ENCODE assay signal across 8 cellular contexts in the genomic region with DNA sequence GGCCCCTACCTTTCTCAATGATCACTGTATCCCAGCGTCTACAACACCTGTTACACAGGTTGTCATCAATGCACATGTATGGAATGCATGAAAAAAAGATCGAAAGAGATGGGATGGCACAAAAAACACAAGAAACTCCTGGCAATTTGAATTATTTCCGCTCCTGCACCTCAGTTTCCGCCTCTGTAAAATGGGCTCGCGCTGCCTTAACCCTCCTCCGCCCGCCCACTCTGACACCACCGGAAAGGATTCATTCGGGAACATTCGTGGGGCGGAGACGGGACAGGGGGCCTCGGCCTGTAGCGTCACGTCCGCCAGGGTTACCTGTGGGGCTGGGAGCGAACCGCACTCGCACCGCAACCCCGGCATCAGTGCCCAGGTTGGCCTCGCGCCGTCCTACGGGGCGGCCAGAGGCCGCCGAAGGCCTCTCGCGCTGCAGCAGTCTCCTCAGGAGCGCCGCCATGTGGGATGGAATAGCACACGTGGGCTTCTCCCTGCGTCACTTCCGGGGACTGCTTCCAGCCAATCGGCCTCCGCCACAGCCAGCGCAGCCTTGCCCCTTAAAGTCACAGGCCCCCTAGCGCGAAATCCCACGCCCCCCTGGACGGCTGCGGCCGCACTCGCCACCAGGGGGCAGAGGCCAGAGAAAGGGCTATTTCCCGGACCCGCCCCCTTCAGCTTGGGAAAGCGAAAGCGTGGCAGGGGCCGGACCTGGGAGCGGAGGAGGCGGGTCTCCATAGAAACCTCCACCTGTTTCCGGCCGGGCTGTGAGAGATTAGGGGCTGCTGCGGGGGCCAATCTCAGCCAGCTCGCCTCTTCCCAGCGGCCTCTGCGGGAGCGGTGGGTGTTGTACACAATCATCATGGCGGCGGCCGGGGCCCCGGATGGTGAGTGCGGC. TPM values are rescaled to one million over a fixed set of nuclear protein-coding genes. Genes with fewer than 3 reads are reported as not detected.
DNase-seq lines count a peak whose midpoint lies in the region; ATAC-seq and TF ChIP-seq lines count a peak whose summit lies in the region.

A gene (minus strand): TSS at position 470 of the 898 bp plus-strand sequence. CDS start 7 bp downstream, at position 463.
A gene with protein sequence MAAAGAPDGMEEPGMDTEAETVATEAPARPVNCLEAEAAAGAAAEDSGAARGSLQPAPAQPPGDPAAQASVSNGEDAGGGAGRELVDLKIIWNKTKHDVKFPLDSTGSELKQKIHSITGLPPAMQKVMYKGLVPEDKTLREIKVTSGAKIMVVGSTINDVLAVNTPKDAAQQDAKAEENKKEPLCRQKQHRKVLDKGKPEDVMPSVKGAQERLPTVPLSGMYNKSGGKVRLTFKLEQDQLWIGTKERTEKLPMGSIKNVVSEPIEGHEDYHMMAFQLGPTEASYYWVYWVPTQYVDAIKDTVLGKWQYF (plus strand): TSS at position 847 of the 898 bp plus-strand sequence. CDS start 16 bp downstream, at position 863.

- peaks cover 8 to 10% of the 10 kb centered on the region in 2 donors for H3K36me3 Mint-ChIP-seq in activated naive CD4-positive, alpha-beta T cell treated with anti-CD3 and anti-CD28 coated beads, Interleukin-2, amount 50 U/mL, for 72 hours
- H3K36me3 Mint-ChIP-seq in glutamatergic neuron (ENCODE audit: unreplicated experiment) (no peaks in the 10 kb centered on the region), osteocyte (ENCODE audit: unreplicated experiment) (peaks cover 19% of the 10 kb centered on the region)

- DNase-seq in GM12864 (ENCODE audit: low read depth) (peak; percentile 94), NCI-H1092 treated with DMSO at 0.1 percent for 48 hours (lab: John Stamatoyannopoulos, UW) (peak; percentile 98), SKM-1 (lab: John Stamatoyannopoulos, UW; ENCODE audit: unreplicated experiment) (peak; percentile 93), glutamatergic neuron (peak; percentile 99), osteocyte (ENCODE audit: extremely low spot score, unreplicated experiment) (peak; percentile 99)
- peak; percentile 97 to 99 for DNase-seq in activated naive CD4-positive, alpha-beta T cell treated with anti-CD3 and anti-CD28 coated beads, Interleukin-2, amount 50 U/mL, for 72 hours (ENCODE audit: low spot score in 2 of 2)

- no peaks in the 10 kb centered on the region for H3K9me3 Mint-ChIP-seq in activated naive CD4-positive, alpha-beta T cell treated with anti-CD3 and anti-CD28 coated beads, Interleukin-2, amount 50 U/mL, for 72 hours
- H3K9me3 Mint-ChIP-seq in glutamatergic neuron (ENCODE audit: unreplicated experiment) (no peaks in the 10 kb centered on the region), osteocyte (ENCODE audit: unreplicated experiment) (no peaks in the 10 kb centered on the region)

- 2% methylated on average over 65 of the region's 65 CpGs for WGBS in thymus

- peak within 1 kb of the TSS; percentile 90 for H3K27ac ChIP-seq in thymus (ENCODE audit: low read depth)

- H3K36me3 ChIP-seq in thymus (ENCODE audit: control insufficient read depth, insufficient read depth), result peaks cover 21% of the 10 kb centered on the region

- H3K4me1 Mint-ChIP-seq in glutamatergic neuron (ENCODE audit: low read depth, unreplicated experiment) (peaks cover 4% of the 10 kb centered on the region), osteocyte (ENCODE audit: unreplicated experiment) (peaks cover 29% of the 10 kb centered on the region)

- peak within 1 kb of the TSS; percentile 94 to 98 for H3K27ac Mint-ChIP-seq in activated naive CD4-positive, alpha-beta T cell treated with anti-CD3 and anti-CD28 coated beads, Interleukin-2, amount 50 U/mL, for 72 hours
- H3K27ac Mint-ChIP-seq in glutamatergic neuron (ENCODE audit: unreplicated experiment) (peak within 1 kb of the TSS; percentile 62), osteocyte (ENCODE audit: unreplicated experiment) (peak within 1 kb of the TSS; percentile 89)

- H3K4me3 ChIP-seq in GM12864 (ENCODE audit: low read depth, low read length), result peak within 1 kb of the TSS; percentile 64
- peak within 1 kb of the TSS; percentile 76 for H3K4me3 ChIP-seq in thymus (ENCODE audit: low read length)

- TF ChIP-seq CTCF in GM12864 (IDR thresholded peaks at IDR 0.05; ENCODE audit: low read depth, low read length, missing control alignments), result peak; percentile 82
- TF ChIP-seq CTCF in glutamatergic neuron (IDR thresholded peaks at IDR 0.05; ENCODE audit: partially characterized antibody, unreplicated experiment), result peak; percentile 98
- TF ChIP-seq CTCF in osteocyte (IDR thresholded peaks at IDR 0.05), result peak; percentile 82

- no peaks in the 10 kb centered on the region for H3K27me3 ChIP-seq in thymus (ENCODE audit: control insufficient read depth, insufficient read depth)

- H3K27me3 Mint-ChIP-seq in glutamatergic neuron (ENCODE audit: unreplicated experiment), result no peaks in the 10 kb centered on the region
- no peaks in the 10 kb centered on the region for H3K27me3 Mint-ChIP-seq in osteocyte (ENCODE audit: unreplicated experiment)

- peaks cover 9% of the 10 kb centered on the region for H3K4me1 ChIP-seq in thymus (ENCODE audit: control insufficient read depth, insufficient read depth, low read length)

- peak; percentile 86 for ATAC-seq in HG02623 (IDR thresholded peaks at IDR 0.05; ENCODE audit: unreplicated experiment)
- peak; percentile 92 to 94 for ATAC-seq in activated naive CD4-positive, alpha-beta T cell treated with anti-CD3 and anti-CD28 coated beads, Interleukin-2, amount 50 U/mL, for 72 hours

- H3K9me3 ChIP-seq in thymus (ENCODE audit: control insufficient read depth), result no peaks in the 10 kb centered on the region

- H3K4me3 Mint-ChIP-seq in glutamatergic neuron (ENCODE audit: unreplicated experiment) (peak within 1 kb of the TSS; percentile 90), osteocyte (ENCODE audit: unreplicated experiment) (peak within 1 kb of the TSS; percentile 92)

RNA-seq across cellular contexts. Expression of the first gene that starts in this region (rescaled TPM):
- 10 to 100 TPM; 22.9 to 30.6 TPM for total RNA-seq in activated naive CD4-positive, alpha-beta T cell treated with anti-CD3 and anti-CD28 coated beads, Interleukin-2, amount 50 U/mL, for 72 hours
- total RNA-seq in glutamatergic neuron (ENCODE audit: unreplicated experiment) (8.3 TPM), osteocyte (18.7 and 21.1 TPM in 2 replicates)
- polyA plus RNA-seq in thymus, result 11.5 TPM

RNA-seq across cellular contexts. Expression of the second gene that starts in this region (rescaled TPM):
- 10 to 100 TPM; 44.0 to 61.5 TPM for total RNA-seq in activated naive CD4-positive, alpha-beta T cell treated with anti-CD3 and anti-CD28 coated beads, Interleukin-2, amount 50 U/mL, for 72 hours
- 103 TPM for total RNA-seq in glutamatergic neuron (ENCODE audit: unreplicated experiment)
- 92.1 and 100 TPM in 2 replicates for total RNA-seq in osteocyte
- polyA plus RNA-seq in thymus, result 14.4 TPM

Comparison
In these comparisons a context has a peak if more than half of its experiments do, and no peak if none do; other contexts are left out.
1. Peak in every context shown above with its lines: DNase-seq, ATAC-seq, H3K4me3 ChIP-seq and H3K27ac ChIP-seq.